ENCODE assay signal across 9 cellular contexts in the genomic region with DNA sequence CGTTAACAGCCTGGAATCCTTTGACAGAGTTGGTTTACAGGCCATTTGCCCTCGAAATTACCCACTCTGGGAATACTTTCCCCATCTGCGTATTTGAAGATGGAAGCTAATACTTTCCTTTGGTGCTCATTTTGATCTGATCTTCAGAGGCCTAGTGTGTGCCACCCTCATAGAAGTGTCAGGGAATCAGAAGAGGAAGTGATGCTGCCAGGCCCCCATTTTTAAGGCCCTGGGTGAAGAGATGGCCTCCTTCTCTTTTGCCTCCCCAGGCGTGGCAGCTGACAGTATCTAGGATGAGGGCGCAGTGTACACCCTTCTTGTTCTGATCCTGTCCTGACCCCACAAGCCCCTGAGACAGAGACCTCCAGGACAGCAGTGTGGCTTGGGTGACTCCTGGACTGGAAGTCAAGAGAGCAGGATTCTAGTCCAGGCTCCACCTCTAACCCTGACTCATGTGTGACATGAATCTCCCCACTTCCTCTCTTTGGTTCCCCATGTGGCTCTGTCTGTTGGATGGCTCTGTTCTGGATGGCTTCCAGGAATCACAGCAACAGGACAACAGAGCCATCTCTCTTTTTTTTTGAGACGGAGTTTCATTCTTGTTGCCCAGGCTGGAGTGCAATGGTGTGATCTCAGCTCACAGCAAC. TPM values are rescaled to one million over a fixed set of nuclear protein-coding genes. Genes with fewer than 3 reads are reported as not detected.
DNase-seq lines count a peak whose midpoint lies in the region; ATAC-seq, FAIRE-seq and TF ChIP-seq lines count a peak whose summit lies in the region.
"Had no signal": no experiment of that assay in that cellular context is flagged by ENCODE, and none has a peak within 500 bp of the region (broad histone marks: within the 10 kb centered on the region; RNA-seq: fewer than 3 reads in every experiment).

No MANE protein-coding gene starts in this region.

- ATAC-seq in HG03159 (IDR thresholded peaks at IDR 0.05; ENCODE audit: unreplicated experiment): no peak
- ATAC-seq: activated CD4-positive, CD25-positive, alpha-beta regulatory T cell treated with anti-CD3 and anti-CD28 coated beads, Interleukin-2, amount 50 U/mL, for 24 hours had no signal

- H2AFZ ChIP-seq in astrocyte (ENCODE audit: low read depth, low read length): no peak overlapping the region

- H3K4me1 Mint-ChIP-seq in astrocyte (ENCODE audit: low read depth, unreplicated experiment): peaks cover 24% of the 10 kb centered on the region

- H3K4me2 ChIP-seq in astrocyte (ENCODE audit: low read length): peak overlapping the region; percentile 21

- peak overlapping the region; percentile 75 for H3K27ac Mint-ChIP-seq in astrocyte (ENCODE audit: unreplicated experiment)

- H3K36me3 ChIP-seq in astrocyte (ENCODE audit: insufficient read depth, low read length): peaks cover 6% of the 10 kb centered on the region
- H3K36me3 ChIP-seq in esophagus squamous epithelium: peaks cover 0 to 23% (median 8%) of the 10 kb centered on the region in 3 donors

- no peak overlapping the region for H3K9ac ChIP-seq in astrocyte (ENCODE audit: low read length)

- no peaks in the 10 kb centered on the region for H3K27me3 Mint-ChIP-seq in astrocyte (ENCODE audit: low read depth, unreplicated experiment)

- H3K4me1 ChIP-seq in astrocyte (ENCODE audit: insufficient read depth, low read length): peaks cover 13% of the 10 kb centered on the region
- H3K4me1 ChIP-seq in esophagus squamous epithelium: peaks cover 0 to 5% (median 0%) of the 10 kb centered on the region in 3 donors

- no peak overlapping the region for H3K4me3 Mint-ChIP-seq in astrocyte (ENCODE audit: unreplicated experiment)

- TF ChIP-seq CTCF in astrocyte (IDR thresholded peaks at IDR 0.05; ENCODE audit: insufficient read depth, low read depth, low read length): no peak
- no peak for TF ChIP-seq CTCF in esophagus squamous epithelium (IDR thresholded peaks at IDR 0.05)

- no peaks in the 10 kb centered on the region for H3K27me3 ChIP-seq in astrocyte (ENCODE audit: insufficient read depth, low read length)
- no peaks in the 10 kb centered on the region for H3K27me3 ChIP-seq in esophagus squamous epithelium

- H3K9me3 ChIP-seq in astrocyte (ENCODE audit: insufficient read depth, low read depth, low read length) (no peaks in the 10 kb centered on the region), esophagus squamous epithelium (no peaks in the 10 kb centered on the region)

- peaks cover 15% of the 10 kb centered on the region for H3K36me3 Mint-ChIP-seq in astrocyte (ENCODE audit: low read depth, unreplicated experiment)

- no peaks in the 10 kb centered on the region for H3K9me3 Mint-ChIP-seq in astrocyte (ENCODE audit: unreplicated experiment)

- DNase-seq in AG08396 (ENCODE audit: low spot score): peak; percentile 74
- peak; percentile 77 for DNase-seq in HTR-8/SVneo (ENCODE audit: insufficient read length, low spot score)
- DNase-seq in astrocyte (ENCODE audit: low read depth): peak; percentile 48
- peak; percentile 26 for DNase-seq in left kidney (ENCODE audit: low read depth, low spot score)
- no peak for DNase-seq in esophagus squamous epithelium (lab: John Stamatoyannopoulos, UW)
- no peak for DNase-seq in stimulated activated naive CD4-positive, alpha-beta T cell treated with Interleukin-2 at 50 U/mL for 16 hours (lab: John Stamatoyannopoulos, UW)
- DNase-seq in NCI-H2196 (lab: John Stamatoyannopoulos, UW; ENCODE audit: unreplicated experiment): no peak

- intact Hi-C loops in esophagus squamous epithelium (cut with DNase I): no loop called here

- FAIRE-seq in HTR-8/SVneo (lab: Jason Lieb, UNC): no peak
- peak; percentile 47 for FAIRE-seq in astrocyte (lab: Jason Lieb, UNC)

- TF ChIP-seq POLR2A in esophagus squamous epithelium (IDR thresholded peaks at IDR 0.05): no peak

- H4K20me1 ChIP-seq in astrocyte (ENCODE audit: insufficient read depth, low read length): no peaks in the 10 kb centered on the region

- H3K27ac ChIP-seq in astrocyte (ENCODE audit: low read depth, low read length) (peak overlapping the region; percentile 8), esophagus squamous epithelium (no peak overlapping the region)

- H3K4me3 ChIP-seq in astrocyte (ENCODE audit: insufficient read depth, low read depth, low read length) (no peak overlapping the region), esophagus squamous epithelium (no peak overlapping the region)

- 85 to 88% methylated on average over 4 of the region's 6 CpGs for WGBS in esophagus squamous epithelium, 2 donors

- no peaks in the 10 kb centered on the region for H3K79me2 ChIP-seq in astrocyte (ENCODE audit: insufficient read depth, low read length)

RNA-seq across cellular contexts. Expression of a gene that starts 27.8 kb away (rescaled TPM):
- 1.4 and 1.6 TPM in 2 replicates for total RNA-seq in astrocyte
- 10 to 100 TPM in 2 of 4 donors, 1 to 10 TPM in 2; 4.3 to 38.7 (median 15.1) TPM for total RNA-seq in esophagus squamous epithelium

RNA-seq across cellular contexts. Expression of a gene that starts 58.1 kb away (rescaled TPM):
- total RNA-seq in astrocyte (58.1 and 58.6 TPM in 2 replicates), esophagus squamous epithelium (10 to 100 TPM; 12.4 to 26.3 (median 20.5) TPM)

RNA-seq across cellular contexts. Expression of a gene that starts 58.1 kb away (rescaled TPM):
- total RNA-seq in astrocyte: 5.5 and 6.2 TPM in 2 replicates
- 1 to 10 TPM; 1.1 to 4.0 (median 1.4) TPM for total RNA-seq in esophagus squamous epithelium

Comparison
In these comparisons a context has a peak if more than half of its experiments do, and no peak if none do; other contexts are left out.
1. DNase-seq: peak in AG08396 (single experiment), HTR-8/SVneo (single experiment), astrocyte (single experiment) and left kidney (single experiment); none in esophagus squamous epithelium (single experiment), stimulated activated naive CD4-positive, alpha-beta T cell treated with Interleukin-2 at 50 U/mL for 16 hours (single experiment) and NCI-H2196 (single experiment).